In genomic region chr15:34789326-34789725, GRCh38 we compare ENCODE assay signal across 29 cellular contexts. TPM values are rescaled to one million over a fixed set of nuclear protein-coding genes. Genes with fewer than 3 reads are reported as not detected.
DNase-seq lines count a peak whose midpoint lies in the region; ATAC-seq, FAIRE-seq and TF ChIP-seq lines count a peak whose summit lies in the region.
"Had no signal": no experiment of that assay in that cellular context is flagged by ENCODE, and none has a peak within 500 bp of the region (broad histone marks: within the 10 kb centered on the region; RNA-seq: fewer than 3 reads in every experiment).

No MANE protein-coding gene starts in this region.

- no peak for FAIRE-seq in H1 (lab: Jason Lieb, UNC)
- FAIRE-seq: D721Med, GM18507, H54, HTR-8/SVneo had no signal

- H3K27ac ChIP-seq in H1 (ENCODE audit: low read depth, low read length) (no peak overlapping the region), heart right ventricle (peak overlapping the region in 1 of 10 donors; percentile 0), osteoblast (ENCODE audit: low read depth, low read length) (no peak overlapping the region), stomach (no peak overlapping the region)
- H3K27ac ChIP-seq: A549; BLaER1 treated with 17β-estradiol and CSF1 and Interleukin-3, amounts not matched to agents 10 nM and 100 nM; RWPE1; SK-N-MC had no signal

- H3K4me1 ChIP-seq in H1 (replicated peaks in 1 of 4; ENCODE audit: control insufficient read depth in 3 of 4, insufficient read depth in 4 of 4, low read length in 3 of 4) (no peaks in the 10 kb centered on the region), heart right ventricle (no peaks in the 10 kb centered on the region), osteoblast (ENCODE audit: insufficient read depth, low read length) (no peaks in the 10 kb centered on the region), stomach (peaks cover 0 to 2% (median 0%) of the 10 kb centered on the region in 4 donors)
- H3K4me1 ChIP-seq: A549; BLaER1 treated with 17β-estradiol and CSF1 and Interleukin-3, amounts not matched to agents 10 nM and 100 nM had no signal

- no peak overlapping the region for H4K5ac ChIP-seq in H1 (ENCODE audit: insufficient read length, low read depth, low read length)

- ATAC-seq in heart right ventricle: peak; percentile 7 to 48 (median 26)
- ATAC-seq: A549, Panc1 had no signal

- no peak overlapping the region for H3K18ac ChIP-seq in H1 (ENCODE audit: extremely low read depth, low read length)

- H3K9me3 ChIP-seq in H1 (ENCODE audit: insufficient read depth in 2 of 2, low read depth in 1 of 2, low read length in 1 of 2): no peaks in the 10 kb centered on the region
- no peaks in the 10 kb centered on the region for H3K9me3 ChIP-seq in heart right ventricle
- H3K9me3 ChIP-seq in osteoblast (ENCODE audit: low read depth, low read length): no peaks in the 10 kb centered on the region
- no peaks in the 10 kb centered on the region for H3K9me3 ChIP-seq in stomach
- H3K9me3 ChIP-seq: A549; BLaER1 treated with 17β-estradiol and CSF1 and Interleukin-3, amounts not matched to agents 10 nM and 100 nM had no signal

- no peak overlapping the region for H2AK5ac ChIP-seq in H1 (ENCODE audit: low read depth, low read length)

- H3K14ac ChIP-seq in H1 (ENCODE audit: insufficient read length): no peak overlapping the region

- no peak overlapping the region for H4K91ac ChIP-seq in H1 (replicated peaks; ENCODE audit: insufficient read length, low read length)

- H3K23ac ChIP-seq in H1 (ENCODE audit: insufficient read length): no peak overlapping the region

- no peak overlapping the region for H2BK120ac ChIP-seq in H1 (replicated peaks; ENCODE audit: low read depth, low read length)

- no peaks in the 10 kb centered on the region for H3K79me1 ChIP-seq in H1 (ENCODE audit: low read depth, low read length)

- H3K27me3 ChIP-seq in H1 (replicated peaks in 1 of 4; ENCODE audit: control insufficient read depth in 3 of 4, extremely low read depth in 1 of 4, insufficient read depth in 3 of 4, low read length in 3 of 4): peaks cover 0 to 5% (median 1%) of the 10 kb centered on the region in 4 experiments; a peak in 4 of 7 replicates
- peaks cover 0 to 24% (median 2%) of the 10 kb centered on the region in 7 donors for H3K27me3 ChIP-seq in heart right ventricle
- H3K27me3 ChIP-seq in osteoblast (ENCODE audit: insufficient read depth, low read length): peaks cover 53% of the 10 kb centered on the region
- H3K27me3 ChIP-seq in stomach: peaks cover 0 to 15% (median 13%) of the 10 kb centered on the region in 3 donors
- H3K27me3 ChIP-seq: BLaER1 treated with 17β-estradiol and CSF1 and Interleukin-3, amounts not matched to agents 10 nM and 100 nM had no signal

- CTCF ChIA-PET in H1 (lab: Charles Lee; ENCODE audit: partially characterized antibody): interaction anchor here (1.2 kb wide), 1 partner anchor 18 kb away, joined by 4 read pairs; no protein-coding TSS in a partner anchor

- H3K9ac ChIP-seq in H1 (replicated peaks in 1 of 4; ENCODE audit: extremely low read depth in 1 of 4, low read depth in 3 of 4, low read length in 3 of 4): no peak overlapping the region
- H3K9ac ChIP-seq: BLaER1 treated with 17β-estradiol and CSF1 and Interleukin-3, amounts not matched to agents 10 nM and 100 nM had no signal

- H4K20me1 ChIP-seq in H1 (replicated peaks in 1 of 2; ENCODE audit: control insufficient read depth in 1 of 2, insufficient read depth in 2 of 2, low read length in 2 of 2) (no peaks in the 10 kb centered on the region), osteoblast (ENCODE audit: insufficient read depth, low read length) (no peaks in the 10 kb centered on the region)
- H4K20me1 ChIP-seq: BLaER1 treated with 17β-estradiol and CSF1 and Interleukin-3, amounts not matched to agents 10 nM and 100 nM had no signal

- H3K79me2 ChIP-seq in H1 (ENCODE audit: control insufficient read depth in 1 of 2, insufficient read depth in 2 of 2, low read length in 2 of 2): no peaks in the 10 kb centered on the region
- H3K79me2 ChIP-seq in osteoblast (ENCODE audit: insufficient read depth, low read length): no peaks in the 10 kb centered on the region

- 88% methylated on average over 7 of the region's 7 CpGs; no CpG with 5 or more reads in 1 of the 2 experiments for WGBS in H1 (ENCODE audit: extremely low coverage in 1 of 2, insufficient coverage in 1 of 2, insufficient read length in 1 of 2, insufficient replicate concordance in 2 of 2, low coverage in 1 of 2, low lambda C conversion rate in 2 of 2, missing lambda C conversion rate in 1 of 2), 2 experiments
- WGBS in heart right ventricle, 2 donors: 37 to 48% methylated on average over 7 of the region's 7 CpGs
- WGBS in stomach, 5 donors: 40 to 70% (median 52%) methylated on average over 7 of the region's 7 CpGs

- no peak overlapping the region for H2BK20ac ChIP-seq in H1 (ENCODE audit: low read length)

- TF ChIP-seq EP300 in H1 (IDR thresholded peaks at IDR 0.05; ENCODE audit: borderline replicate concordance in 1 of 2, low read depth in 2 of 2, low read length in 2 of 2): no peak
- no peak for TF ChIP-seq EP300 in stomach (IDR thresholded peaks at IDR 0.05)

- TF ChIP-seq POLR2A in H1 (IDR thresholded peaks at IDR 0.05; ENCODE audit: control extremely low read depth in 1 of 2, low read depth in 2 of 2, low read length in 2 of 2): no peak
- no peak for TF ChIP-seq POLR2A in stomach (IDR thresholded peaks at IDR 0.05)

- H3K56ac ChIP-seq in H1 (replicated peaks; ENCODE audit: insufficient read length, low read depth, low read length): no peak overlapping the region

- no peak overlapping the region for H2AFZ ChIP-seq in H1 (ENCODE audit: low read length)
- H2AFZ ChIP-seq in osteoblast (ENCODE audit: low read length): no peak overlapping the region

- H3K36me3 ChIP-seq in H1 (ENCODE audit: control insufficient read depth in 2 of 4, insufficient read depth in 4 of 4, low read length in 3 of 4) (peaks cover 0 to 14% (median 0%) of the 10 kb centered on the region in 4 experiments; a peak in 3 of 8 replicates), heart right ventricle (peaks cover 0 to 32% (median 9%) of the 10 kb centered on the region in 9 donors), osteoblast (ENCODE audit: insufficient read depth, low read length) (no peaks in the 10 kb centered on the region), stomach (no peaks in the 10 kb centered on the region)
- H3K36me3 ChIP-seq: BLaER1 treated with 17β-estradiol and CSF1 and Interleukin-3, amounts not matched to agents 10 nM and 100 nM had no signal

- DNase-seq in H1 (ENCODE audit: low read depth in 1 of 2, low spot score in 2 of 2) (no peak), heart right ventricle (no peak), islet precursor cell (peak; percentile 87), osteoblast (ENCODE audit: insufficient read length, low spot score, missing footprints) (peak; percentile 6), T-helper 2 cell (no peak), mesenteric fat pad (ENCODE audit: low spot score) (no peak), stomach (no peak)
- DNase-seq: AML-193; CD4-positive, alpha-beta T cell; KBM-7; NCI-H1105 treated with DMSO at 0.1 percent for 48 hours; NCI-H146; NCI-H1930; NCI-H2107; NCI-H524; NCI-H748 treated with DMSO at 0.1 percent for 48 hours; NK-92 treated with Interleukin-12 subunit alpha and Interleukin-12 subunit beta, amount 100 ng/mL, for 24 hours; SIG-M5 had no signal

- no peak overlapping the region for H4K8ac ChIP-seq in H1 (ENCODE audit: extremely low read depth, insufficient read depth, low read length)

- no peak overlapping the region for H2BK5ac ChIP-seq in H1 (ENCODE audit: low read depth, low read length)

- H3K4me2 ChIP-seq in H1 (ENCODE audit: insufficient read depth in 1 of 2, low read depth in 2 of 2, low read length in 2 of 2) (no peak overlapping the region), osteoblast (ENCODE audit: insufficient read depth, low read length) (no peak overlapping the region)
- H3K4me2 ChIP-seq: A549; BLaER1 treated with 17β-estradiol and CSF1 and Interleukin-3, amounts not matched to agents 10 nM and 100 nM had no signal

- no peak overlapping the region for H2BK15ac ChIP-seq in H1 (ENCODE audit: low read length)

- H2BK12ac ChIP-seq in H1 (ENCODE audit: low read depth, low read length): no peak overlapping the region

- H3K23me2 ChIP-seq in H1 (ENCODE audit: low read depth, low read length): no peaks in the 10 kb centered on the region

- TF ChIP-seq RAD21 in H1 (IDR thresholded peaks at IDR 0.05 in 1 of 2, conservative IDR thresholded peaks at IDR 0.05 in 1 of 2; ENCODE audit: low read depth in 2 of 2, low read length in 2 of 2): no peak

- POLR2A ChIA-PET in H1 (lab: Charles Lee; ENCODE audit: partially characterized antibody): interaction anchor here (1.3 kb wide), 1 partner anchor 13 kb away, joined by 4 read pairs; no protein-coding TSS in a partner anchor

- intact Hi-C loops in heart right ventricle (cut with DNase I) (loop anchor here in 2 of 10 donors (5.0 to 10.0 kb wide), 2 partner anchors 65 to 67 kb away; no protein-coding TSS in a partner anchor), stomach (cut with DNase I; ENCODE audit: low total_unique reads) (no loop called here)

- no peak overlapping the region for H3K4ac ChIP-seq in H1 (replicated peaks; ENCODE audit: insufficient read length, low read depth, low read length)

- no peak for TF ChIP-seq CTCF in H1 (IDR thresholded peaks at IDR 0.05; ENCODE audit: control extremely low read depth in 1 of 3, insufficient read depth in 1 of 3, low read depth in 1 of 3, low read length in 3 of 3)
- no peak for TF ChIP-seq CTCF in heart right ventricle (IDR thresholded peaks at IDR 0.05)
- TF ChIP-seq CTCF in osteoblast (IDR thresholded peaks at IDR 0.05; ENCODE audit: extremely low read depth, low read depth, low read length): no peak
- no peak for TF ChIP-seq CTCF in stomach (IDR thresholded peaks at IDR 0.05)

- H3K4me3 ChIP-seq in H1 (ENCODE audit: extremely low read depth in 1 of 4, insufficient read depth in 2 of 4, low read depth in 3 of 4, low read length in 4 of 4) (no peak overlapping the region), heart right ventricle (no peak overlapping the region), osteoblast (ENCODE audit: insufficient read depth, low read length) (no peak overlapping the region), stomach (no peak overlapping the region)
- H3K4me3 ChIP-seq: A549; BLaER1 treated with 17β-estradiol and CSF1 and Interleukin-3, amounts not matched to agents 10 nM and 100 nM; SK-N-MC had no signal

RNA-seq across cellular contexts. Expression of gene ACTC1, which starts 6.0 kb away (rescaled TPM):
- total RNA-seq in H1 (2021; fragmentation: NEBNext Ultra II Directional; extraction: Animal tissue kit (Norgen Biotek cat#: 25700)): 86.2 and 90.0 TPM in 2 replicates
- 33.0 and 37.6 TPM in 2 replicates for polyA plus RNA-seq in H1 (2011; rRNA removed)
- polyA plus RNA-seq in H1 (2011; cell fraction: cytosol; rRNA removed): 23.8 TPM
- polyA plus RNA-seq in H1 (2011; cell fraction: nucleus; rRNA removed): 25.5 TPM
- polyA plus RNA-seq in H1 (2012, experiment 1 of 2): 47.2 to 73.4 TPM (median 59.6 TPM) in 4 replicates
- 71.8 TPM for polyA plus RNA-seq in H1 (2012, experiment 2 of 2)
- 14.5 TPM for polyA plus RNA-seq in H1 (2013, experiment 1 of 2)
- 15.4 TPM for polyA plus RNA-seq in H1 (2013, experiment 2 of 2)
- 44.1 and 45.6 TPM in 2 replicates for polyA minus RNA-seq in H1 (2011; rRNA and poly(A)+ RNA removed)
- 16.4 TPM for polyA minus RNA-seq in H1 (2011; cell fraction: cytosol; rRNA and poly(A)+ RNA removed)
- polyA minus RNA-seq in H1 (2011; cell fraction: nucleus; rRNA and poly(A)+ RNA removed): 20.7 TPM
- total RNA-seq in heart right ventricle: over 10,000 TPM in 8 of 10 donors, 1,000 to 10,000 TPM in 2; 8,176 to 17,444 (median 13,199) TPM
- polyA plus RNA-seq in heart right ventricle: 1,000 to 10,000 TPM; 3,470 to 5,497 TPM
- total RNA-seq in osteoblast: not detected in 2 replicates
- total RNA-seq in mesenteric fat pad: 0.55 TPM
- 1 to 10 TPM in 4 of 5 donors, not detected in 1; 1.8 to 9.5 (median 3.5) TPM for total RNA-seq in stomach
- polyA plus RNA-seq in stomach: 1 to 10 TPM; 3.7 to 8.5 (median 6.0) TPM
- total RNA-seq: CD4-positive, alpha-beta T cell; MCF 10A had no signal

RNA-seq across cellular contexts. Expression of gene GJD2, which starts 34.5 kb away (rescaled TPM):
- 0.54 and 0.78 TPM in 2 replicates for total RNA-seq in H1 (2021; fragmentation: NEBNext Ultra II Directional; extraction: Animal tissue kit (Norgen Biotek cat#: 25700))
- polyA plus RNA-seq in H1 (2011; rRNA removed): 0.31 and 0.39 TPM in 2 replicates
- 0.35 TPM for polyA plus RNA-seq in H1 (2011; cell fraction: cytosol; rRNA removed)
- polyA plus RNA-seq in H1 (2011; cell fraction: nucleus; rRNA removed): 0.40 TPM
- polyA plus RNA-seq in H1 (2012, experiment 1 of 2): 0.31 to 0.56 TPM (median 0.40 TPM) in 4 replicates
- polyA plus RNA-seq in H1 (2012, experiment 2 of 2): 0.25 TPM
- polyA plus RNA-seq in H1 (2013, experiment 1 of 2): 0.45 TPM
- polyA plus RNA-seq in H1 (2013, experiment 2 of 2): 0.66 TPM
- 0.80 and 1.2 TPM in 2 replicates for polyA minus RNA-seq in H1 (2011; rRNA and poly(A)+ RNA removed)
- 0.88 TPM for polyA minus RNA-seq in H1 (2011; cell fraction: cytosol; rRNA and poly(A)+ RNA removed)
- 1.2 TPM for polyA minus RNA-seq in H1 (2011; cell fraction: nucleus; rRNA and poly(A)+ RNA removed)
- total RNA-seq in heart right ventricle: under 1 TPM in 4 of 10 donors, not detected in 6; 0.07 to 0.13 (median 0.11) TPM
- under 1 TPM in 1 of 2 donors, not detected in 1; 0.01 TPM for polyA plus RNA-seq in heart right ventricle
- not detected in 2 replicates for total RNA-seq in osteoblast
- total RNA-seq in mesenteric fat pad: not detected
- under 1 TPM in 1 of 5 donors, not detected in 4; 0.18 TPM for total RNA-seq in stomach
- not detected for polyA plus RNA-seq in stomach
- total RNA-seq: CD4-positive, alpha-beta T cell; LHCN-M2; MCF 10A had no signal
- polyA plus RNA-seq: A549 had no signal

Comparison
In these comparisons a context has a peak if more than half of its experiments do, and no peak if none do; other contexts are left out.
1. DNase-seq: peak in islet precursor cell (single experiment) and osteoblast (single experiment); none in H1 (0 of 2), heart right ventricle (0 of 2), T-helper 2 cell (0 of 5), mesenteric fat pad (single experiment) and stomach (single experiment).
2. RNA of gene ACTC1, which starts 6.0 kb away (total RNA-seq): 8,176 to 17,444 TPM in heart right ventricle; 86.2 to 90.0 TPM in H1, 1.8 to 9.5 TPM in stomach, 0.55 TPM in mesenteric fat pad (single experiment) and not detected in osteoblast; every median in the first group is over 10 times any median in the second.